1 cellular context compared by ENCODE assay signal in genomic region chr5:168575391-168576372, GRCh38.
TF ChIP-seq lines count a peak whose summit lies in the region.

No MANE protein-coding gene starts in this region.

TF ChIP-seq in HEK293, 187 proteins besides CTCF, POLR2A, EP300 and RAD21:
- TF ChIP-seq WT1 (tag by site-specific recombination; IDR thresholded peaks at IDR 0.05) (no peak), ZNF202 (tag by site-specific recombination; IDR thresholded peaks at IDR 0.05; ENCODE audit: borderline replicate concordance) (0 out of 2 replicates have a peak, but pooled peaks have one; percentile 12), ZNF664 (tag by site-specific recombination; IDR thresholded peaks at IDR 0.05) (no peak), PRDM4 (tag by site-specific recombination; IDR thresholded peaks at IDR 0.05) (peak; percentile 78), PRDM10 (tag by site-specific recombination; IDR thresholded peaks at IDR 0.05) (peak; percentile 79)
